Comparison of ENCODE assay signal across 11 cellular contexts in genomic region chr2:191713837-191714236, GRCh38. TPM values are rescaled to one million over a fixed set of nuclear protein-coding genes. Genes with fewer than 3 reads are reported as not detected.
DNase-seq lines count a peak whose midpoint lies in the region; ATAC-seq and TF ChIP-seq lines count a peak whose summit lies in the region.
"Had no signal": no experiment of that assay in that cellular context is flagged by ENCODE, and none has a peak within 500 bp of the region (broad histone marks: within the 10 kb centered on the region; RNA-seq: fewer than 3 reads in every experiment).

No MANE protein-coding gene starts in this region.

- TF ChIP-seq RAD21 in HCT116 (IDR thresholded peaks at IDR 0.05; ENCODE audit: low read depth), result peak; percentile 51; the same call in 1 of the 2 replicates

- RAD21 ChIA-PET in HCT116 (lab: Charles Lee; ENCODE audit: low non-redundant PET in 1 of 2, low total read pairs in 2 of 2, uncharacterized antibody in 2 of 2, unreplicated experiment in 2 of 2), result no interaction called here

- CTCF ChIA-PET in HCT116 (lab: Charles Lee), result interaction anchor here (1.9 kb wide), 1 partner anchor 144 kb away, joined by 5 read pairs; no protein-coding TSS in a partner anchor

- no peak overlapping the region for H2AFZ ChIP-seq in HCT116 (ENCODE audit: low read depth, low read length, poor library complexity, severe bottlenecking)
- H2AFZ ChIP-seq: hepatocyte had no signal

- POLR2A ChIA-PET in HCT116 (lab: Charles Lee), result no interaction called here

- H4K20me1 ChIP-seq in HCT116 (ENCODE audit: insufficient read depth), result no peaks in the 10 kb centered on the region

- H3K4me1 ChIP-seq in HCT116 (ENCODE audit: control insufficient read depth in 1 of 2, insufficient read depth in 2 of 2, low read length in 2 of 2) (no peaks in the 10 kb centered on the region), lower lobe of right lung (no peaks in the 10 kb centered on the region)

- no peaks in the 10 kb centered on the region for H3K36me3 ChIP-seq in HCT116 (ENCODE audit: control insufficient read depth in 1 of 2, insufficient read depth in 2 of 2, low read length in 2 of 2)
- H3K36me3 ChIP-seq in lower lobe of right lung, result no peaks in the 10 kb centered on the region

- H3K79me2 ChIP-seq in HCT116 (ENCODE audit: insufficient read depth, low read length), result no peaks in the 10 kb centered on the region
- H3K79me2 ChIP-seq: hepatocyte had no signal

- H3K27me3 ChIP-seq in HCT116 (ENCODE audit: insufficient read depth, low read length) (no peaks in the 10 kb centered on the region), lower lobe of right lung (ENCODE audit: low read depth) (no peaks in the 10 kb centered on the region)
- H3K27me3 ChIP-seq: hepatocyte had no signal

- intact Hi-C loops in HCT116 (cut with micrococcal nuclease), result no loop called here
- intact Hi-C loops in lower lobe of right lung (cut with DNase I), result no loop called here

- H3K27ac ChIP-seq in HCT116 (ENCODE audit: low read depth, low read length) (no peak overlapping the region), lower lobe of right lung (no peak overlapping the region)
- H3K27ac ChIP-seq: dorsolateral prefrontal cortex, hepatocyte had no signal

- TF ChIP-seq POLR2A in HCT116 (IDR thresholded peaks at IDR 0.05; ENCODE audit: borderline replicate concordance, extremely low read depth, insufficient read depth, insufficient read length), result no peak

- no peak overlapping the region for H3K4me2 ChIP-seq in HCT116 (ENCODE audit: low read length)
- H3K4me2 ChIP-seq: hepatocyte had no signal

- H3K4me3 ChIP-seq in HCT116 (replicated peaks in 1 of 2; ENCODE audit: low read depth in 1 of 2, low read length in 2 of 2) (no peak overlapping the region), lower lobe of right lung (no peak overlapping the region)
- H3K4me3 ChIP-seq: dorsolateral prefrontal cortex, hepatocyte had no signal

- no peak overlapping the region for H3K9ac ChIP-seq in HCT116 (ENCODE audit: low read length)

- no peaks in the 10 kb centered on the region for H3K9me2 ChIP-seq in HCT116 (ENCODE audit: insufficient read depth)

- TF ChIP-seq CTCF in HCT116 (IDR thresholded peaks at IDR 0.05 in 2 of 3, conservative IDR thresholded peaks at IDR 0.05 in 1 of 3; ENCODE audit: borderline replicate concordance in 1 of 3, insufficient read depth in 1 of 3, low read depth in 2 of 3, low read length in 2 of 3) (peak; percentile 59 to 64 (median 62)), lower lobe of right lung (IDR thresholded peaks at IDR 0.05) (no peak)

- H3K9me3 ChIP-seq in HCT116 (ENCODE audit: control insufficient read depth in 1 of 2, insufficient read depth in 1 of 2, low read depth in 1 of 2, low read length in 2 of 2) (no peaks in the 10 kb centered on the region), lower lobe of right lung (no peaks in the 10 kb centered on the region)

- DNase-seq in activated CD4-positive, alpha-beta T cell treated with anti-CD3 and anti-CD28 coated beads for 48 hours, result peak; percentile 13
- DNase-seq in activated CD4-positive, alpha-beta T cell treated with anti-CD3 and anti-CD28 coated beads, Interleukin-2, amount 50 U/mL, for 4 hours, result no peak
- peak; percentile 23 for DNase-seq in HCT116 (ENCODE audit: low read depth, low spot score)
- peak; percentile 33 for DNase-seq in UCSD-AML1 (lab: John Stamatoyannopoulos, UW; ENCODE audit: unreplicated experiment)
- peak; percentile 45 for DNase-seq in lower lobe of right lung
- DNase-seq in activated effector memory CD4-positive, alpha-beta T cell treated with anti-CD3 and anti-CD28 coated beads, Interleukin-2, amount 50 U/mL, for 16 hours, result no peak
- no peak for DNase-seq in KG1 (lab: John Stamatoyannopoulos, UW)
- DNase-seq: dorsolateral prefrontal cortex, KBM-7 had no signal

- no TSS peak for BruUV-seq in HCT116 (replicated peaks; lab: Mats Ljungman, UMichigan)

- ATAC-seq in HCT116, result peak; percentile 95
- ATAC-seq in lower lobe of right lung, result peak in 1 of 2 donors; percentile 54
- ATAC-seq in HG03571 (IDR thresholded peaks at IDR 0.05; ENCODE audit: unreplicated experiment), result no peak

TF ChIP-seq in HCT116, 20 proteins besides CTCF, POLR2A, EP300 and RAD21:
- TF ChIP-seq CBX3 (IDR thresholded peaks at IDR 0.05; ENCODE audit: low read depth) (peak; percentile 54; the same call in 1 of the 2 replicates), CEBPB (IDR thresholded peaks at IDR 0.05; ENCODE audit: low read depth) (no peak), EZH2phosphoT487 (IDR thresholded peaks at IDR 0.05; ENCODE audit: borderline replicate concordance) (no peak), ELF1 (IDR thresholded peaks at IDR 0.05; ENCODE audit: borderline replicate concordance, low read depth) (no peak), SIN3A (IDR thresholded peaks at IDR 0.05; ENCODE audit: low read depth) (no peak), SRF (IDR thresholded peaks at IDR 0.05; ENCODE audit: low read depth) (no peak), TCF7L2 (IDR thresholded peaks at IDR 0.05; ENCODE audit: borderline replicate concordance, extremely low read depth, insufficient read depth, insufficient read length) (no peak), POLR2AphosphoS5 (IDR thresholded peaks at IDR 0.05; ENCODE audit: low read depth, low read length) (no peak)

RNA-seq across cellular contexts. Expression of gene NABP1, which starts 35.9 kb away (rescaled TPM):
- total RNA-seq in HCT116 (2021; ENCODE audit: unreplicated experiment) (39.3 TPM), lower lobe of right lung (48.6 TPM)
- polyA plus RNA-seq in HCT116 (2012), result 9.4 and 14.2 TPM in 2 replicates

Comparison
In these comparisons a context has a peak if more than half of its experiments do, and no peak if none do; other contexts are left out.
1. DNase-seq: peak in activated CD4-positive, alpha-beta T cell treated with anti-CD3 and anti-CD28 coated beads for 48 hours (single experiment), HCT116 (single experiment), UCSD-AML1 (single experiment) and lower lobe of right lung (single experiment); none in activated CD4-positive, alpha-beta T cell treated with anti-CD3 and anti-CD28 coated beads, Interleukin-2, amount 50 U/mL, for 4 hours (0 of 2), activated effector memory CD4-positive, alpha-beta T cell treated with anti-CD3 and anti-CD28 coated beads, Interleukin-2, amount 50 U/mL, for 16 hours (single experiment) and KG1 (single experiment).